22 cellular contexts compared by ENCODE assay signal in the genomic region with DNA sequence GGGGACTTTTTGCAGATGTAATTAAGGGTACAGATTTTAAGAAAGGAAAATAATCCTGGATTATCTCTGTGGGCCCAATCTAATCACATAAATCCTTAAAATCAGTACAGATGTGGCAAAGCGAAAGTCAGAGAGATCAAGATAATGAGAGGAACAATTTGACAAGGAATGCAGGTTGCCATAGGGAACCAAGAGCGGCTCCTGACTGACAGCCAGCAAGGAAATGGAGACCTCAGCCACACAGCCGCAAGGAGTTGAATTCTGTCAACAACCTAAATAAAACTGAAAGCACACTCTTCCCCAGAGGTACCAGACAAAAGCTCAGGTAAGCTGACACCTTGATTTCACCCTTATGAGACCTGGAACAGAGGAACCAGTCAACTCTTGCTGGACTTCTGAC. TPM values are rescaled to one million over a fixed set of nuclear protein-coding genes. Genes with fewer than 3 reads are reported as not detected.
DNase-seq lines count a peak whose midpoint lies in the region; ATAC-seq, FAIRE-seq and TF ChIP-seq lines count a peak whose summit lies in the region.
"Had no signal": no experiment of that assay in that cellular context is flagged by ENCODE, and none has a peak within 500 bp of the region (broad histone marks: within the 10 kb centered on the region; RNA-seq: fewer than 3 reads in every experiment).

No MANE protein-coding gene starts in this region.

- no peak overlapping the region for H3K4me3 ChIP-seq in HepG2 (replicated peaks in 1 of 3; ENCODE audit: insufficient read depth in 1 of 3, low read depth in 2 of 3, low read length in 3 of 3)
- no peak overlapping the region for H3K4me3 ChIP-seq in right lobe of liver
- H3K4me3 ChIP-seq: psoas muscle had no signal

- no peak for ATAC-seq in HepG2
- no peak for ATAC-seq in right lobe of liver
- ATAC-seq in GM19467 (IDR thresholded peaks at IDR 0.05; ENCODE audit: unreplicated experiment), result no peak
- no peak for ATAC-seq in HG02763 (IDR thresholded peaks at IDR 0.05; ENCODE audit: unreplicated experiment)
- ATAC-seq: activated CD8-positive, alpha-beta memory T cell treated with anti-CD3 and anti-CD28 coated beads, Interleukin-2, amount 10 ng/mL, durations not matched to agents 7 days and 5 days; natural killer cell treated with Interleukin-12 subunit alpha and Interleukin-12 subunit beta and Interleukin-15 and Interleukin-18, amount 100 ng/mL, for 72 hours; psoas muscle; Right ventricle myocardium inferior had no signal

- H4K20me1 ChIP-seq in HepG2 (ENCODE audit: insufficient read depth, low read length), result no peaks in the 10 kb centered on the region; the same call in 1 of the 2 replicates

- H3K36me3 Mint-ChIP-seq in type B pancreatic cell, result no peaks in the 10 kb centered on the region
- H3K36me3 Mint-ChIP-seq: activated CD8-positive, alpha-beta memory T cell treated with anti-CD3 and anti-CD28 coated beads, Interleukin-2, amount 10 ng/mL, durations not matched to agents 7 days and 5 days; CD4-positive, CD25-positive, alpha-beta regulatory T cell; memory B cell; natural killer cell treated with Interleukin-12 subunit alpha and Interleukin-12 subunit beta and Interleukin-15 and Interleukin-18, amount 100 ng/mL, for 72 hours had no signal

- intact Hi-C loops in HepG2 (cut with micrococcal nuclease; ENCODE audit: unreplicated experiment) (no loop called here), right lobe of liver (cut with DNase I) (no loop called here)

- TF ChIP-seq POLR2A in HepG2 (IDR thresholded peaks at IDR 0.05; ENCODE audit: insufficient read depth in 1 of 2, low read depth in 2 of 2, low read length in 2 of 2) (no peak), right lobe of liver (IDR thresholded peaks at IDR 0.05) (no peak)

- H3K27ac ChIP-seq in HepG2 (ENCODE audit: extremely low read length, insufficient read depth, low read length), result no peak overlapping the region
- H3K27ac ChIP-seq in right lobe of liver, result no peak overlapping the region
- H3K27ac ChIP-seq: psoas muscle had no signal

- no peak for DNase-seq in HepG2 (ENCODE audit: low spot score)
- no peak for DNase-seq in right lobe of liver
- DNase-seq in NCI-H2227 treated with DMSO at 0.1 percent for 48 hours (lab: John Stamatoyannopoulos, UW), result peak; percentile 31
- peak; percentile 20 for DNase-seq in kidney tubule cell (ENCODE audit: low spot score)
- DNase-seq in type B pancreatic cell (ENCODE audit: extremely low spot score, unreplicated experiment), result no peak
- no peak for DNase-seq in 8988T
- DNase-seq: activated CD4-positive, alpha-beta T cell treated with anti-CD3 and anti-CD28 coated beads for 48 hours; activated CD8-positive, alpha-beta memory T cell treated with anti-CD3 and anti-CD28 coated beads, Interleukin-2, amount 10 ng/mL, durations not matched to agents 7 days and 5 days; CD4-positive, CD25-positive, alpha-beta regulatory T cell; DND-41; Kasumi-1; NCI-H1105 treated with DMSO at 0.1 percent for 48 hours; NCI-H446; psoas muscle; SW 1271 had no signal

- H3K9me3 Mint-ChIP-seq in type B pancreatic cell, result no peaks in the 10 kb centered on the region
- H3K9me3 Mint-ChIP-seq: CD4-positive, CD25-positive, alpha-beta regulatory T cell; memory B cell; natural killer cell treated with Interleukin-12 subunit alpha and Interleukin-12 subunit beta and Interleukin-15 and Interleukin-18, amount 100 ng/mL, for 72 hours had no signal

- H3K4me2 ChIP-seq in HepG2 (ENCODE audit: low read depth, low read length), result peak overlapping the region; percentile 40; the same call in 1 of the 2 replicates

- no peak for TF ChIP-seq CTCF in HepG2 (CRISPR knock-in tag; IDR thresholded peaks at IDR 0.05)
- no peak for TF ChIP-seq CTCF in right lobe of liver (IDR thresholded peaks at IDR 0.05)
- no peak for TF ChIP-seq CTCF in type B pancreatic cell (conservative IDR thresholded peaks at IDR 0.05)

- 53% methylated on average over 3 of the region's 3 CpGs for WGBS in HepG2 (ENCODE audit: low lambda C conversion rate)
- 86% methylated on average over 3 of the region's 3 CpGs for WGBS in right lobe of liver (ENCODE audit: insufficient coverage, low coverage, low lambda C conversion rate, missing lambda C conversion rate)

- H3K27me3 ChIP-seq in HepG2 (ENCODE audit: control insufficient read depth in 1 of 2, insufficient read depth in 2 of 2, low read length in 2 of 2) (no peaks in the 10 kb centered on the region; a peak in 1 of 5 replicates), right lobe of liver (no peaks in the 10 kb centered on the region)

- H3K36me3 ChIP-seq in HepG2 (replicated peaks in 1 of 2; ENCODE audit: control insufficient read depth in 1 of 2, insufficient read depth in 2 of 2, low read length in 2 of 2), result no peaks in the 10 kb centered on the region
- no peaks in the 10 kb centered on the region for H3K36me3 ChIP-seq in right lobe of liver

- TF ChIP-seq EP300 in HepG2 (IDR thresholded peaks at IDR 0.05; ENCODE audit: low read depth in 2 of 2, low read length in 2 of 2), result no peak
- no peak for TF ChIP-seq EP300 in HepG2 (CRISPR knock-in tag; IDR thresholded peaks at IDR 0.05; ENCODE audit: borderline replicate concordance)

- CTCF ChIA-PET in HepG2 (lab: Yijun Ruan, JAX; ENCODE audit: low intra/inter-chr PET ratio, low total read pairs), result no interaction called here

- no peak for TF ChIP-seq RAD21 in HepG2 (CRISPR knock-in tag; IDR thresholded peaks at IDR 0.05)

- H3K79me2 ChIP-seq in HepG2 (ENCODE audit: insufficient read depth, low read length), result peaks cover 7% of the 10 kb centered on the region

- peak overlapping the region; percentile 63 for H3K27ac Mint-ChIP-seq in type B pancreatic cell
- H3K27ac Mint-ChIP-seq: activated CD8-positive, alpha-beta memory T cell treated with anti-CD3 and anti-CD28 coated beads, Interleukin-2, amount 10 ng/mL, durations not matched to agents 7 days and 5 days; natural killer cell treated with Interleukin-12 subunit alpha and Interleukin-12 subunit beta and Interleukin-15 and Interleukin-18, amount 100 ng/mL, for 72 hours had no signal

- peaks cover 8% of the 10 kb centered on the region for H3K4me1 Mint-ChIP-seq in type B pancreatic cell (ENCODE audit: unreplicated experiment)

- in situ Hi-C loops in HepG2 (cut with HindIII; ENCODE audit: extremely low pct_ligation_motif_present, low pct_unique_long_range_greater_than_20kb), result no loop called here

- no peaks in the 10 kb centered on the region for H3K27me3 Mint-ChIP-seq in type B pancreatic cell
- H3K27me3 Mint-ChIP-seq: memory B cell had no signal

- no peak overlapping the region for H2AFZ ChIP-seq in HepG2 (ENCODE audit: low read length)

- POLR2A ChIA-PET in HepG2 (lab: Yijun Ruan, JAX), result no interaction called here

- peaks cover 13% of the 10 kb centered on the region for H3K4me1 ChIP-seq in HepG2 (ENCODE audit: insufficient read depth, low read length)
- H3K4me1 ChIP-seq in right lobe of liver, result peaks cover 0 to 9% (median 4%) of the 10 kb centered on the region in 4 donors

- H3K9ac ChIP-seq in HepG2 (ENCODE audit: insufficient read depth, low read depth, low read length), result no peak overlapping the region

- H3K9me3 ChIP-seq in HepG2 (ENCODE audit: low read length) (no peaks in the 10 kb centered on the region), right lobe of liver (no peaks in the 10 kb centered on the region)
- H3K9me3 ChIP-seq: psoas muscle had no signal

- H3K4me3 Mint-ChIP-seq in type B pancreatic cell, result no peak overlapping the region
- H3K4me3 Mint-ChIP-seq: activated CD8-positive, alpha-beta memory T cell treated with anti-CD3 and anti-CD28 coated beads, Interleukin-2, amount 10 ng/mL, durations not matched to agents 7 days and 5 days; CD4-positive, CD25-positive, alpha-beta regulatory T cell; memory B cell; natural killer cell treated with Interleukin-12 subunit alpha and Interleukin-12 subunit beta and Interleukin-15 and Interleukin-18, amount 100 ng/mL, for 72 hours had no signal

- BruUV-seq in HepG2 (replicated peaks; lab: Mats Ljungman, UMichigan), result no TSS peak

- FAIRE-seq in HepG2 (lab: Jason Lieb, UNC), result no peak
- FAIRE-seq: endothelial cell of umbilical vein, islet of Langerhans had no signal

RNA-seq across cellular contexts. Expression of gene PNPLA8, which starts 3.4 kb away (rescaled TPM):
- 11.4 and 15.6 TPM in 2 replicates for total RNA-seq in HepG2 (2016; rRNA removed; fragmentation: Illumina TruSeq; extraction: Trizol)
- total RNA-seq in HepG2 (2016; cell fraction: cytosol; rRNA removed; fragmentation: Illumina TruSeq; extraction: Trizol; ENCODE audit: low read depth), result 1.6 and 1.8 TPM in 2 replicates
- 11.9 and 16.0 TPM in 2 replicates for total RNA-seq in HepG2 (2016; cell fraction: insoluble cytoplasmic fraction; rRNA removed; fragmentation: Illumina TruSeq; extraction: Trizol)
- 4.4 and 5.3 TPM in 2 replicates for total RNA-seq in HepG2 (2016; cell fraction: membrane; rRNA removed; fragmentation: Illumina TruSeq; extraction: Trizol)
- 13.1 and 14.2 TPM in 2 replicates for total RNA-seq in HepG2 (2016; cell fraction: nucleus; rRNA removed; fragmentation: Illumina TruSeq; extraction: Trizol)
- polyA plus RNA-seq in HepG2 (2011; rRNA removed), result 5.4 and 6.3 TPM in 2 replicates
- 2.3 and 4.8 TPM in 2 replicates for polyA plus RNA-seq in HepG2 (2011; cell fraction: cytosol; rRNA removed)
- polyA plus RNA-seq in HepG2 (2011; cell fraction: nucleus; rRNA removed), result 2.2 and 2.9 TPM in 2 replicates
- 8.4 and 10.4 TPM in 2 replicates for polyA plus RNA-seq in HepG2 (2012)
- 0.59 and 0.73 TPM in 2 replicates for polyA plus RNA-seq in HepG2 (2016; cell fraction: cytosol; fragmentation: Illumina TruSeq; extraction: Trizol; ENCODE audit: low read depth)
- 9.3 and 13.2 TPM in 2 replicates for polyA plus RNA-seq in HepG2 (2016; cell fraction: insoluble cytoplasmic fraction; fragmentation: Illumina TruSeq; extraction: Trizol; ENCODE audit: low read depth)
- polyA plus RNA-seq in HepG2 (2016; cell fraction: membrane; fragmentation: Illumina TruSeq; extraction: Trizol; ENCODE audit: low read depth), result 1.6 and 1.7 TPM in 2 replicates
- 8.2 and 8.3 TPM in 2 replicates for polyA plus RNA-seq in HepG2 (2016; cell fraction: nucleus; fragmentation: Illumina TruSeq; extraction: Trizol; ENCODE audit: insufficient read depth, low read depth)
- 3.1 and 5.7 TPM in 2 replicates for polyA minus RNA-seq in HepG2 (2011; rRNA and poly(A)+ RNA removed; ENCODE audit: low replicate concordance)
- polyA minus RNA-seq in HepG2 (2011; cell fraction: cytosol; rRNA and poly(A)+ RNA removed), result 12.7 and 15.6 TPM in 2 replicates
- 21.5 and 29.8 TPM in 2 replicates for polyA minus RNA-seq in HepG2 (2011; cell fraction: nucleus; rRNA and poly(A)+ RNA removed)
- total RNA-seq in right lobe of liver, result 10 to 100 TPM; 13.7 to 25.6 (median 17.0) TPM
- 17.1 and 17.8 TPM in 2 replicates for total RNA-seq in type B pancreatic cell (ENCODE audit: low replicate concordance)

RNA-seq across cellular contexts. Expression of gene THAP5, which starts 40.2 kb away (rescaled TPM):
- total RNA-seq in HepG2 (2016; rRNA removed; fragmentation: Illumina TruSeq; extraction: Trizol) (11.8 and 17.1 TPM in 2 replicates), right lobe of liver (10 to 100 TPM; 15.5 to 17.9 (median 17.3) TPM), type B pancreatic cell (ENCODE audit: low replicate concordance) (19.0 and 24.0 TPM in 2 replicates)
- 2.3 and 3.3 TPM in 2 replicates for total RNA-seq in HepG2 (2016; cell fraction: cytosol; rRNA removed; fragmentation: Illumina TruSeq; extraction: Trizol; ENCODE audit: low read depth)
- 13.4 and 15.6 TPM in 2 replicates for total RNA-seq in HepG2 (2016; cell fraction: insoluble cytoplasmic fraction; rRNA removed; fragmentation: Illumina TruSeq; extraction: Trizol)
- 8.5 and 9.8 TPM in 2 replicates for total RNA-seq in HepG2 (2016; cell fraction: membrane; rRNA removed; fragmentation: Illumina TruSeq; extraction: Trizol)
- total RNA-seq in HepG2 (2016; cell fraction: nucleus; rRNA removed; fragmentation: Illumina TruSeq; extraction: Trizol), result 11.3 and 11.5 TPM in 2 replicates
- 3.6 and 4.0 TPM in 2 replicates for polyA plus RNA-seq in HepG2 (2011; rRNA removed)
- 1.6 and 2.6 TPM in 2 replicates for polyA plus RNA-seq in HepG2 (2011; cell fraction: cytosol; rRNA removed)
- polyA plus RNA-seq in HepG2 (2011; cell fraction: nucleus; rRNA removed), result 2.3 and 3.3 TPM in 2 replicates
- polyA plus RNA-seq in HepG2 (2012), result 8.4 and 11.4 TPM in 2 replicates
- polyA plus RNA-seq in HepG2 (2016; cell fraction: cytosol; fragmentation: Illumina TruSeq; extraction: Trizol; ENCODE audit: low read depth), result 0.82 and 0.87 TPM in 2 replicates
- polyA plus RNA-seq in HepG2 (2016; cell fraction: insoluble cytoplasmic fraction; fragmentation: Illumina TruSeq; extraction: Trizol; ENCODE audit: low read depth), result 11.4 and 12.0 TPM in 2 replicates
- polyA plus RNA-seq in HepG2 (2016; cell fraction: membrane; fragmentation: Illumina TruSeq; extraction: Trizol; ENCODE audit: low read depth), result 2.6 and 3.3 TPM in 2 replicates
- polyA plus RNA-seq in HepG2 (2016; cell fraction: nucleus; fragmentation: Illumina TruSeq; extraction: Trizol; ENCODE audit: insufficient read depth, low read depth), result 15.3 and 16.7 TPM in 2 replicates
- polyA minus RNA-seq in HepG2 (2011; rRNA and poly(A)+ RNA removed; ENCODE audit: low replicate concordance), result 2.7 and 5.9 TPM in 2 replicates
- polyA minus RNA-seq in HepG2 (2011; cell fraction: cytosol; rRNA and poly(A)+ RNA removed), result 9.6 and 10.0 TPM in 2 replicates
- polyA minus RNA-seq in HepG2 (2011; cell fraction: nucleus; rRNA and poly(A)+ RNA removed), result 13.3 and 18.8 TPM in 2 replicates

RNA-seq across cellular contexts. Expression of gene DNAJB9, which starts 40.3 kb away (rescaled TPM):
- total RNA-seq in HepG2 (2016; rRNA removed; fragmentation: Illumina TruSeq; extraction: Trizol) (10.8 and 16.4 TPM in 2 replicates), right lobe of liver (10 to 100 TPM; 39.1 to 57.0 (median 53.4) TPM), type B pancreatic cell (ENCODE audit: low replicate concordance) (16.9 and 21.5 TPM in 2 replicates)
- total RNA-seq in HepG2 (2016; cell fraction: cytosol; rRNA removed; fragmentation: Illumina TruSeq; extraction: Trizol; ENCODE audit: low read depth), result 5.9 and 6.5 TPM in 2 replicates
- total RNA-seq in HepG2 (2016; cell fraction: insoluble cytoplasmic fraction; rRNA removed; fragmentation: Illumina TruSeq; extraction: Trizol), result 11.3 and 17.2 TPM in 2 replicates
- 10.2 and 12.4 TPM in 2 replicates for total RNA-seq in HepG2 (2016; cell fraction: membrane; rRNA removed; fragmentation: Illumina TruSeq; extraction: Trizol)
- total RNA-seq in HepG2 (2016; cell fraction: nucleus; rRNA removed; fragmentation: Illumina TruSeq; extraction: Trizol), result 24.4 and 26.7 TPM in 2 replicates
- polyA plus RNA-seq in HepG2 (2011; rRNA removed), result 7.9 and 8.6 TPM in 2 replicates
- 9.2 and 10.9 TPM in 2 replicates for polyA plus RNA-seq in HepG2 (2011; cell fraction: cytosol; rRNA removed)
- 2.9 and 3.2 TPM in 2 replicates for polyA plus RNA-seq in HepG2 (2011; cell fraction: nucleus; rRNA removed)
- polyA plus RNA-seq in HepG2 (2012), result 20.2 and 23.6 TPM in 2 replicates
- polyA plus RNA-seq in HepG2 (2016; cell fraction: cytosol; fragmentation: Illumina TruSeq; extraction: Trizol; ENCODE audit: low read depth), result 2.5 and 3.2 TPM in 2 replicates
- 12.3 and 12.5 TPM in 2 replicates for polyA plus RNA-seq in HepG2 (2016; cell fraction: insoluble cytoplasmic fraction; fragmentation: Illumina TruSeq; extraction: Trizol; ENCODE audit: low read depth)
- polyA plus RNA-seq in HepG2 (2016; cell fraction: membrane; fragmentation: Illumina TruSeq; extraction: Trizol; ENCODE audit: low read depth), result 5.3 and 5.6 TPM in 2 replicates
- polyA plus RNA-seq in HepG2 (2016; cell fraction: nucleus; fragmentation: Illumina TruSeq; extraction: Trizol; ENCODE audit: insufficient read depth, low read depth), result 27.1 and 27.6 TPM in 2 replicates
- polyA minus RNA-seq in HepG2 (2011; rRNA and poly(A)+ RNA removed; ENCODE audit: low replicate concordance), result 0.91 and 5.4 TPM in 2 replicates
- polyA minus RNA-seq in HepG2 (2011; cell fraction: cytosol; rRNA and poly(A)+ RNA removed), result 8.0 and 11.0 TPM in 2 replicates
- polyA minus RNA-seq in HepG2 (2011; cell fraction: nucleus; rRNA and poly(A)+ RNA removed), result 13.5 and 16.9 TPM in 2 replicates

Comparison
In these comparisons a context has a peak if more than half of its experiments do, and no peak if none do; other contexts are left out.
1. DNase-seq: peak in NCI-H2227 treated with DMSO at 0.1 percent for 48 hours (single experiment) and kidney tubule cell (single experiment); none in HepG2 (single experiment), right lobe of liver (0 of 3), type B pancreatic cell (single experiment) and 8988T (single experiment).